ENCODE assay signal across 9 cellular contexts in the genomic region with DNA sequence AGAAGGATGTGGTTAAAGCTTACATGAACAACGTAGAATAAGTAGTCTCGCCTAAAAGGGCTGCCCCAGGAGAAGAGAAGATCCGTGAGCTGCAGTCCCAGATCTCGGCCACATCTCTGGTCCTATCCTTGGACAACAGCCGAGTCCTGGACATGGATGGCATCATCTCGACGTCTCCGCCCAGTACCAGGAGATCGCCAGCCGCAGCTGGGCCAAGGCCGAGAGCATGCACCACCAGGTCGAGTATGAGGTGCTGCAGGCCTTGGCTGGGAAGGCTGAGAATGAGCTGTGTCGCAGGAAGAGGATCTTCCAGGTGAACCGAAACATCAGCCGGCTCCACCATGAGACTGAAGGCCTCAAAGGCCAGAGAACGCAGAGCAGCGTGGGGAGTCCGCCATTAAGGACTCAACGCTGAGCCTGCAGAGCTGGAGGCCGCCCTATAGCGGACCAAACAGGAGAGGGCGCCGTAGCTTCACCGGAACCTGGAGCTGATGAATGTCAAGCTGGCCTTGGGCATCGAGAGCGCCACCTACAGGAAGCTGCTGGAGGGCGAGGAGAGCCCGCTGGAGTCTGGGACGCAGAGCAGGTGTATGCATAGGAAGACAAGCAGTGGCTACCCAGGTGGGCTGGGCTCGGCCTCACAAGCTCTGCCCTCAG. TPM values are rescaled to one million over a fixed set of nuclear protein-coding genes. Genes with fewer than 3 reads are reported as not detected.
A peak's percentile ranks its signal among the peaks of the same experiment; 100 is the strongest.
DNase-seq lines count a peak whose midpoint lies in the region; ATAC-seq and TF ChIP-seq lines count a peak whose summit lies in the region.
"Had no signal": no experiment of that assay in that cellular context is flagged by ENCODE, and none has a peak within 500 bp of the region (broad histone marks: within the 10 kb centered on the region; RNA-seq: fewer than 3 reads in every experiment).

No MANE protein-coding gene starts in this region.

- no peaks in the 10 kb centered on the region for H3K4me1 ChIP-seq in tibial artery
- H3K4me1 ChIP-seq: SJSA1 had no signal

- H3K4me3 ChIP-seq in AG10803 (ENCODE audit: low read length) = no peak overlapping the region
- H3K4me3 ChIP-seq in HL-60 (replicated peaks; ENCODE audit: insufficient read depth, low read length) = no peak overlapping the region
- H3K4me3 ChIP-seq in kidney epithelial cell (ENCODE audit: low read depth, low read length) = no peak overlapping the region
- no peak overlapping the region for H3K4me3 ChIP-seq in tibial artery
- H3K4me3 ChIP-seq: SJSA1 had no signal

- no peak for DNase-seq in AG10803 (ENCODE audit: low read depth)
- DNase-seq in HL-60 (ENCODE audit: low read depth in 1 of 2, low spot score in 1 of 2) = peak in 1 of 2 experiments; percentile 66
- peak; percentile 79 for DNase-seq in activated T-cell treated with anti-CD3 and anti-CD28 coated beads, Interleukin-2, amount 50 U/mL, for 48 hours
- DNase-seq in kidney epithelial cell (ENCODE audit: low read depth) = no peak
- DNase-seq in left lobe of liver (ENCODE audit: low spot score) = no peak
- no peak for DNase-seq in SHP77 (lab: John Stamatoyannopoulos, UW)
- DNase-seq in tibial artery = no peak
- no peak for DNase-seq in GOT3 (lab: John Stamatoyannopoulos, UW)

- H3K27me3 ChIP-seq in HL-60 (ENCODE audit: insufficient read depth, poor library complexity, severe bottlenecking) = no peaks in the 10 kb centered on the region
- no peaks in the 10 kb centered on the region for H3K27me3 ChIP-seq in kidney epithelial cell (ENCODE audit: control insufficient read depth, insufficient read depth, low read length)
- peaks cover 0 to 9% of the 10 kb centered on the region in 2 donors for H3K27me3 ChIP-seq in tibial artery

- H3K36me3 ChIP-seq in kidney epithelial cell (ENCODE audit: control insufficient read depth, insufficient read depth, low read length) (no peaks in the 10 kb centered on the region), tibial artery (no peaks in the 10 kb centered on the region)
- H3K36me3 ChIP-seq: SJSA1 had no signal

- peak; percentile 29 for TF ChIP-seq CTCF in AG10803 (conservative IDR thresholded peaks at IDR 0.05; ENCODE audit: low read length)
- TF ChIP-seq CTCF in HL-60 (IDR thresholded peaks at IDR 0.05; ENCODE audit: insufficient read depth, low read length) = peak; percentile 13
- TF ChIP-seq CTCF in kidney epithelial cell (IDR thresholded peaks at IDR 0.05; ENCODE audit: insufficient read depth, low read length, poor library complexity, severe bottlenecking) = peak; percentile 14
- TF ChIP-seq CTCF in tibial artery (IDR thresholded peaks at IDR 0.05) = no peak

- no peaks in the 10 kb centered on the region for H3K9me3 ChIP-seq in tibial artery
- H3K9me3 ChIP-seq: SJSA1 had no signal

- ATAC-seq in left lobe of liver = no peak

- H3K27ac ChIP-seq in HL-60 (replicated peaks) = no peak overlapping the region
- no peak overlapping the region for H3K27ac ChIP-seq in tibial artery
- H3K27ac ChIP-seq: SJSA1 had no signal

- intact Hi-C loops in tibial artery (cut with DNase I; ENCODE audit: low total_unique reads) = no loop called here

RNA-seq across cellular contexts. Expression of a gene that starts 22.2 kb away (rescaled TPM):
- not detected in 2 replicates for total RNA-seq in kidney epithelial cell
- not detected for total RNA-seq in left lobe of liver
- total RNA-seq: SJSA1 had no signal

RNA-seq across cellular contexts. Expression of a gene that starts 31.6 kb away (rescaled TPM):
- total RNA-seq in kidney epithelial cell = not detected in 2 replicates
- total RNA-seq in left lobe of liver = not detected
- total RNA-seq: SJSA1 had no signal

Comparison
In these comparisons a context has a peak if more than half of its experiments do, and no peak if none do; other contexts are left out.
1. DNase-seq: peak in activated T-cell treated with anti-CD3 and anti-CD28 coated beads, Interleukin-2, amount 50 U/mL, for 48 hours (2 of 2); none in AG10803 (single experiment), kidney epithelial cell (single experiment), left lobe of liver (single experiment), SHP77 (0 of 2), tibial artery (0 of 2) and GOT3 (single experiment).
2. CTCF ChIP-seq: peak in AG10803 (single experiment), HL-60 (single experiment) and kidney epithelial cell (single experiment); none in tibial artery (0 of 2).